1 cellular context compared by ENCODE assay signal in the genomic region with DNA sequence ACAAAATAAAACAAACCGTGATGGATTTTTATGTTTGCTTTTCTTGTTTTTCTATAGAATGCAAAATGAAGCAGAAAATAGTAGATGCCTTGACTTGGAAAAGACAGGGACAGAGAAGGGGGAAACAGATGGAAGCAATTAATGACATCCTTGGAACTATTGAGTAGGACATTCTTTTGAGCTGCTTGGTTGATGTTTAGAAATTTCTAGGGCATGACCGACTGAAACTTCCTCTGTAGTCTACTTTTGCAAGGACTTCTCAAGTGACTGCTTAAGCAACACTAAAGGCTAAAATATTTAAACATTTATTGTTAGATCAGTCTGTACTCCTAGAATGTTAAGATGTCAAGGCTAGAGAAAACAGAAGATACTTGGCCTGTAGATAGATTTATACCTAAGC.
TF ChIP-seq lines count a peak whose summit lies in the region.

No MANE protein-coding gene starts in this region.

TF ChIP-seq in IMR-90, 13 proteins besides CTCF, POLR2A, EP300 and RAD21:
- TF ChIP-seq, protein P1, sequence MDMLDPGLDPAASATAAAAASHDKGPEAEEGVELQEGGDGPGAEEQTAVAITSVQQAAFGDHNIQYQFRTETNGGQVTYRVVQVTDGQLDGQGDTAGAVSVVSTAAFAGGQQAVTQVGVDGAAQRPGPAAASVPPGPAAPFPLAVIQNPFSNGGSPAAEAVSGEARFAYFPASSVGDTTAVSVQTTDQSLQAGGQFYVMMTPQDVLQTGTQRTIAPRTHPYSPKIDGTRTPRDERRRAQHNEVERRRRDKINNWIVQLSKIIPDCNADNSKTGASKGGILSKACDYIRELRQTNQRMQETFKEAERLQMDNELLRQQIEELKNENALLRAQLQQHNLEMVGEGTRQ (IDR thresholded peaks at IDR 0.05; ENCODE audit: low read depth, low read length) = no peak
- TF ChIP-seq BHLHE40 (IDR thresholded peaks at IDR 0.05; ENCODE audit: low read depth, low read length) (no peak), NFE2L2 (IDR thresholded peaks at IDR 0.05; ENCODE audit: low read depth, low read length) (no peak), SMC3 (IDR thresholded peaks at IDR 0.05; ENCODE audit: low read depth, low read length) (no peak), MAZ (IDR thresholded peaks at IDR 0.05; ENCODE audit: borderline replicate concordance, low read depth, low read length) (no peak), RCOR1 (IDR thresholded peaks at IDR 0.05; ENCODE audit: insufficient replicate concordance, low read length) (no peak), CEBPB (IDR thresholded peaks at IDR 0.05; ENCODE audit: low read depth, low read length) (peak; percentile 81), MXI1 (IDR thresholded peaks at IDR 0.05; ENCODE audit: borderline replicate concordance, low read depth, low read length) (no peak), MAFK (IDR thresholded peaks at IDR 0.05; ENCODE audit: low read depth, low read length) (no peak), RFX5 (IDR thresholded peaks at IDR 0.05; ENCODE audit: low read depth, low read length) (no peak), CHD1 (IDR thresholded peaks at IDR 0.05; ENCODE audit: low read depth, low read length) (no peak), FOS (IDR thresholded peaks at IDR 0.05; ENCODE audit: low read depth, low read length) (peak; percentile 27; the same call in 1 of the 2 replicates)
- TF ChIP-seq, protein P2, sequence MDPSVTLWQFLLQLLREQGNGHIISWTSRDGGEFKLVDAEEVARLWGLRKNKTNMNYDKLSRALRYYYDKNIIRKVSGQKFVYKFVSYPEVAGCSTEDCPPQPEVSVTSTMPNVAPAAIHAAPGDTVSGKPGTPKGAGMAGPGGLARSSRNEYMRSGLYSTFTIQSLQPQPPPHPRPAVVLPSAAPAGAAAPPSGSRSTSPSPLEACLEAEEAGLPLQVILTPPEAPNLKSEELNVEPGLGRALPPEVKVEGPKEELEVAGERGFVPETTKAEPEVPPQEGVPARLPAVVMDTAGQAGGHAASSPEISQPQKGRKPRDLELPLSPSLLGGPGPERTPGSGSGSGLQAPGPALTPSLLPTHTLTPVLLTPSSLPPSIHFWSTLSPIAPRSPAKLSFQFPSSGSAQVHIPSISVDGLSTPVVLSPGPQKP (IDR thresholded peaks at IDR 0.05; ENCODE audit: borderline replicate concordance, low read depth, low read length) = no peak
